ENCODE assay signal across 10 cellular contexts in genomic region chr10:95559466-95559865, GRCh38. TPM values are rescaled to one million over a fixed set of nuclear protein-coding genes. Genes with fewer than 3 reads are reported as not detected.
DNase-seq lines count a peak whose midpoint lies in the region; FAIRE-seq and TF ChIP-seq lines count a peak whose summit lies in the region.
"Had no signal": no experiment of that assay in that cellular context is flagged by ENCODE, and none has a peak within 500 bp of the region (broad histone marks: within the 10 kb centered on the region; RNA-seq: fewer than 3 reads in every experiment).

No MANE protein-coding gene starts in this region.

- CTCF ChIA-PET in activated CD4-positive, alpha-beta T cell treated with anti-CD3 and anti-CD28 coated beads, Interleukin-2, amount 10 ng/mL, durations not matched to agents 7 days and 5 days (lab: Charles Lee) = no interaction called here

- no peak overlapping the region for H3K27ac Mint-ChIP-seq in activated CD4-positive, alpha-beta T cell treated with anti-CD3 and anti-CD28 coated beads, Interleukin-2, amount 10 ng/mL, durations not matched to agents 7 days and 5 days

- H3K27ac ChIP-seq in temporal lobe (ENCODE audit: low read depth, low read length) = peak overlapping the region; percentile 54

- no peak for DNase-seq in activated CD4-positive, alpha-beta T cell treated with anti-CD3 and anti-CD28 coated beads, Interleukin-2, amount 10 ng/mL, durations not matched to agents 7 days and 5 days
- DNase-seq in activated CD4-positive, alpha-beta T cell treated with anti-CD3 and anti-CD28 coated beads for 1 hour = no peak
- no peak for DNase-seq in bronchial epithelial cell (ENCODE audit: low read depth)
- peak; percentile 61 for DNase-seq in medulla oblongata (ENCODE audit: extremely low spot score)
- no peak for DNase-seq in DMS153 (lab: John Stamatoyannopoulos, UW)
- DNase-seq in HuH-7 (ENCODE audit: low spot score) = no peak
- no peak for DNase-seq in SW480 (ENCODE audit: low spot score)
- DNase-seq: activated naive CD4-positive, alpha-beta T cell; stimulated activated CD4-positive, alpha-beta T cell treated with anti-CD3 and anti-CD28 coated beads, Interleukin-2, amount 100 ng/mL, for 24 hours had no signal

- peaks cover 16% of the 10 kb centered on the region for H3K4me1 Mint-ChIP-seq in activated CD4-positive, alpha-beta T cell treated with anti-CD3 and anti-CD28 coated beads, Interleukin-2, amount 10 ng/mL, durations not matched to agents 7 days and 5 days

- H3K9me3 Mint-ChIP-seq in activated CD4-positive, alpha-beta T cell treated with anti-CD3 and anti-CD28 coated beads, Interleukin-2, amount 10 ng/mL, durations not matched to agents 7 days and 5 days = no peaks in the 10 kb centered on the region

- H3K36me3 Mint-ChIP-seq in activated CD4-positive, alpha-beta T cell treated with anti-CD3 and anti-CD28 coated beads, Interleukin-2, amount 10 ng/mL, durations not matched to agents 7 days and 5 days (ENCODE audit: low read depth) = no peaks in the 10 kb centered on the region

- peak overlapping the region; percentile 54 for H3K4me3 Mint-ChIP-seq in activated CD4-positive, alpha-beta T cell treated with anti-CD3 and anti-CD28 coated beads, Interleukin-2, amount 10 ng/mL, durations not matched to agents 7 days and 5 days

- peak; percentile 28 for FAIRE-seq in bronchial epithelial cell (lab: Jason Lieb, UNC)

- H3K4me3 ChIP-seq in bronchial epithelial cell (ENCODE audit: low read depth, low read length) = no peak overlapping the region

- H3K36me3 ChIP-seq in bronchial epithelial cell (ENCODE audit: control insufficient read depth, insufficient read depth, low read length) = no peaks in the 10 kb centered on the region

- no peak for TF ChIP-seq CTCF in bronchial epithelial cell (IDR thresholded peaks at IDR 0.05; ENCODE audit: insufficient read depth, low read length, severe bottlenecking)

- peaks cover 31% of the 10 kb centered on the region for H3K27me3 Mint-ChIP-seq in activated CD4-positive, alpha-beta T cell treated with anti-CD3 and anti-CD28 coated beads, Interleukin-2, amount 10 ng/mL, durations not matched to agents 7 days and 5 days

- POLR2A ChIA-PET in activated CD4-positive, alpha-beta T cell treated with anti-CD3 and anti-CD28 coated beads, Interleukin-2, amount 10 ng/mL, durations not matched to agents 7 days and 5 days (lab: Charles Lee) = no interaction called here

- H3K27me3 ChIP-seq in bronchial epithelial cell (ENCODE audit: control insufficient read depth, insufficient read depth, low read length) = peaks cover 2% of the 10 kb centered on the region

RNA-seq across cellular contexts. Expression of gene SORBS1, which starts 1.7 kb away (rescaled TPM):
- under 1 TPM; 0.56 to 0.74 TPM for total RNA-seq in activated CD4-positive, alpha-beta T cell treated with anti-CD3 and anti-CD28 coated beads, Interleukin-2, amount 10 ng/mL, durations not matched to agents 7 days and 5 days
- total RNA-seq in bronchial epithelial cell = under 0.01 and 0.13 TPM in 2 replicates
- 101 TPM for total RNA-seq in temporal lobe

Comparison
In these comparisons a context has a peak if more than half of its experiments do, and no peak if none do; other contexts are left out.
1. RNA of gene SORBS1, which starts 1.7 kb away (total RNA-seq): 101 TPM in temporal lobe (single experiment); 0.56 to 0.74 TPM in activated CD4-positive, alpha-beta T cell treated with anti-CD3 and anti-CD28 coated beads, Interleukin-2, amount 10 ng/mL, durations not matched to agents 7 days and 5 days and under 0.01 to 0.13 TPM in bronchial epithelial cell; every median in the first group is over 10 times any median in the second.